Comparison of ENCODE assay signal across 22 cellular contexts in the genomic region with DNA sequence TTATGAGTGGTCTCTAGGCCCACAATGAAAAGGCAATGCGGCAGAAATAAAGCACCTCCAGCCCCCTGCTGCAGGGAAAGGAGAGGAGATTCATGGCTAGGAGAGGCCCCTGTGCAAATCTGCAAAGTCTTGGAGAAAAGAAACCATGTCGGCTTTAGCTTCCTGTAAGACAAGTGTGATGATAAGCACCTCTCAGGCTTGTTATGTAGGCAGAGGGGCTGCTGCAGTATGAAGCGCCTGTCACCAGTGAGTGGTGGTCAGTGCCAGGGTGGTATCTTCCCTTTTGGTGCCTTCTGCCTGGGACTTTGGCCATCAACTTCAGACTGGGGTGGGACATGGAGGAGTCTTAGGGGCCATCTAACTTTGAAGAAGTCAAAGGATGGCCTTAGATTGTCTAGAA. TPM values are rescaled to one million over a fixed set of nuclear protein-coding genes. Genes with fewer than 3 reads are reported as not detected.
DNase-seq lines count a peak whose midpoint lies in the region; ATAC-seq lines count a peak whose summit lies in the region.
"Had no signal": no experiment of that assay in that cellular context is flagged by ENCODE, and none has a peak within 500 bp of the region (broad histone marks: within the 10 kb centered on the region; RNA-seq: fewer than 3 reads in every experiment).

No MANE protein-coding gene starts in this region.

- H3K9me3 ChIP-seq in T-helper 17 cell (ENCODE audit: control insufficient read depth, low read length, poor library complexity, severe bottlenecking) (no peaks in the 10 kb centered on the region), neuronal stem cell (replicated peaks in 1 of 2; ENCODE audit: control insufficient read depth in 2 of 2, insufficient read depth in 1 of 2, low read depth in 1 of 2, low read length in 2 of 2) (no peaks in the 10 kb centered on the region)
- H3K9me3 ChIP-seq: body of pancreas, gastroesophageal sphincter had no signal

- H3K4me3 Mint-ChIP-seq in activated CD4-positive, alpha-beta T cell treated with anti-CD3 and anti-CD28 coated beads, Interleukin-2, amount 10 ng/mL, durations not matched to agents 7 days and 5 days: no peak overlapping the region
- H3K4me3 Mint-ChIP-seq in T-helper 17 cell: peak overlapping the region; percentile 73
- H3K4me3 Mint-ChIP-seq in activated naive CD8-positive, alpha-beta T cell treated with anti-CD3 and anti-CD28 coated beads, Interleukin-2, amount 50 U/mL, for 24 hours: peak overlapping the region; percentile 27
- H3K4me3 Mint-ChIP-seq: type B pancreatic cell had no signal

- peaks cover 4% of the 10 kb centered on the region for H3K9me3 Mint-ChIP-seq in activated CD4-positive, alpha-beta T cell treated with anti-CD3 and anti-CD28 coated beads, Interleukin-2, amount 10 ng/mL, durations not matched to agents 7 days and 5 days
- H3K9me3 Mint-ChIP-seq in activated naive CD8-positive, alpha-beta T cell treated with anti-CD3 and anti-CD28 coated beads, Interleukin-2, amount 50 U/mL, for 24 hours: no peaks in the 10 kb centered on the region

- no peaks in the 10 kb centered on the region for H3K27me3 ChIP-seq in neuronal stem cell (ENCODE audit: control insufficient read depth in 3 of 3, insufficient read depth in 3 of 3, low read depth in 1 of 3, low read length in 3 of 3)
- H3K27me3 ChIP-seq: body of pancreas, gastroesophageal sphincter had no signal

- no peak overlapping the region for H2AK5ac ChIP-seq in neuronal stem cell (ENCODE audit: low read depth, low read length)

- H3K4me1 Mint-ChIP-seq in activated CD4-positive, alpha-beta T cell treated with anti-CD3 and anti-CD28 coated beads, Interleukin-2, amount 10 ng/mL, durations not matched to agents 7 days and 5 days: peaks cover 63% of the 10 kb centered on the region
- H3K4me1 Mint-ChIP-seq in T-helper 17 cell: peaks cover 44% of the 10 kb centered on the region
- H3K4me1 Mint-ChIP-seq in activated naive CD8-positive, alpha-beta T cell treated with anti-CD3 and anti-CD28 coated beads, Interleukin-2, amount 50 U/mL, for 24 hours: peaks cover 83% of the 10 kb centered on the region

- DNase-seq in activated CD4-positive, alpha-beta T cell treated with anti-CD3 and anti-CD28 coated beads, Interleukin-2, amount 10 ng/mL, durations not matched to agents 7 days and 5 days: no peak
- no peak for DNase-seq in activated CD4-positive, alpha-beta T cell treated with anti-CD3 and anti-CD28 coated beads, Interleukin-2, amount 50 U/mL, for 4 hours
- DNase-seq in T-helper 17 cell: no peak
- DNase-seq in activated naive CD8-positive, alpha-beta T cell treated with anti-CD3 and anti-CD28 coated beads, Interleukin-2, amount 50 U/mL, for 24 hours: no peak
- DNase-seq in neuronal stem cell (ENCODE audit: low spot score): no peak
- DNase-seq in G401 (ENCODE audit: low spot score): no peak
- DNase-seq: activated CD8-positive, alpha-beta memory T cell treated with anti-CD3 and anti-CD28 coated beads, Interleukin-2, amount 50 U/mL, for 48 hours; body of pancreas; Calu3; EL; NCI-H1105 treated with DMSO at 0.1 percent for 48 hours; NCI-H2081; OCI-M1; retina; stimulated activated CD4-positive, alpha-beta T cell treated with anti-CD3 and anti-CD28 coated beads, Interleukin-4, amount 100 ng/mL, for 24 hours had no signal

- no peak overlapping the region for H3K4me3 ChIP-seq in neuronal stem cell (ENCODE audit: low read length in 2 of 2)
- H3K4me3 ChIP-seq: body of pancreas, gastroesophageal sphincter had no signal

- no peak overlapping the region for H3K9ac ChIP-seq in neuronal stem cell (ENCODE audit: low read depth, low read length, poor library complexity)

- no peak overlapping the region for H3K14ac ChIP-seq in neuronal stem cell (ENCODE audit: low read length)

- no peak overlapping the region for H3K23ac ChIP-seq in neuronal stem cell (ENCODE audit: low read depth, low read length, poor library complexity)

- no peaks in the 10 kb centered on the region for H3K27me3 Mint-ChIP-seq in activated CD4-positive, alpha-beta T cell treated with anti-CD3 and anti-CD28 coated beads, Interleukin-2, amount 10 ng/mL, durations not matched to agents 7 days and 5 days
- no peaks in the 10 kb centered on the region for H3K27me3 Mint-ChIP-seq in T-helper 17 cell
- H3K27me3 Mint-ChIP-seq in activated naive CD8-positive, alpha-beta T cell treated with anti-CD3 and anti-CD28 coated beads, Interleukin-2, amount 50 U/mL, for 24 hours: no peaks in the 10 kb centered on the region
- H3K27me3 Mint-ChIP-seq: type B pancreatic cell had no signal

- H2BK12ac ChIP-seq in neuronal stem cell (ENCODE audit: low read length): no peak overlapping the region

- peaks cover 18% of the 10 kb centered on the region for H3K36me3 Mint-ChIP-seq in activated CD4-positive, alpha-beta T cell treated with anti-CD3 and anti-CD28 coated beads, Interleukin-2, amount 10 ng/mL, durations not matched to agents 7 days and 5 days (ENCODE audit: low read depth)
- H3K36me3 Mint-ChIP-seq in T-helper 17 cell (ENCODE audit: low read depth): peaks cover 3% of the 10 kb centered on the region
- peaks cover 6% of the 10 kb centered on the region for H3K36me3 Mint-ChIP-seq in activated naive CD8-positive, alpha-beta T cell treated with anti-CD3 and anti-CD28 coated beads, Interleukin-2, amount 50 U/mL, for 24 hours (ENCODE audit: low read depth)
- H3K36me3 Mint-ChIP-seq: type B pancreatic cell had no signal

- peaks cover 9 to 22% of the 10 kb centered on the region in 2 donors for H3K4me1 ChIP-seq in neuronal stem cell (ENCODE audit: control insufficient read depth in 2 of 2, insufficient read depth in 1 of 2, low read depth in 1 of 2, low read length in 2 of 2)
- H3K4me1 ChIP-seq: body of pancreas had no signal

- no peaks in the 10 kb centered on the region for H3K79me1 ChIP-seq in neuronal stem cell (ENCODE audit: low read depth, low read length)

- H3K18ac ChIP-seq in neuronal stem cell (ENCODE audit: low read length): no peak overlapping the region

- no peak overlapping the region for H2BK120ac ChIP-seq in neuronal stem cell (ENCODE audit: low read depth, low read length)

- in situ Hi-C loops in G401 (cut with HindIII; ENCODE audit: low sequenced_read_pairs): no loop called here

- CTCF ChIA-PET in activated CD4-positive, alpha-beta T cell treated with anti-CD3 and anti-CD28 coated beads, Interleukin-2, amount 10 ng/mL, durations not matched to agents 7 days and 5 days (lab: Charles Lee): interaction anchor here (0.6 to 1.9 kb wide), 6 partner anchors 9 to 228 kb away, joined by 3 to 4 read pairs (median 4); no protein-coding TSS in a partner anchor

- POLR2A ChIA-PET in activated CD4-positive, alpha-beta T cell treated with anti-CD3 and anti-CD28 coated beads, Interleukin-2, amount 10 ng/mL, durations not matched to agents 7 days and 5 days (lab: Charles Lee): no interaction called here

- peak; percentile 39 for ATAC-seq in T-helper 17 cell
- ATAC-seq in activated naive CD8-positive, alpha-beta T cell treated with anti-CD3 and anti-CD28 coated beads, Interleukin-2, amount 50 U/mL, for 24 hours: no peak
- no peak for ATAC-seq in HG02840 (IDR thresholded peaks at IDR 0.05; ENCODE audit: low FRiP score, unreplicated experiment)
- ATAC-seq in GM19328 (IDR thresholded peaks at IDR 0.05; ENCODE audit: unreplicated experiment): no peak
- ATAC-seq: activated CD4-positive, CD25-positive, alpha-beta regulatory T cell treated with anti-CD3 and anti-CD28 coated beads, Interleukin-2, amount 50 U/mL, for 24 hours; body of pancreas; gastroesophageal sphincter; HepG2 had no signal

- no peak overlapping the region for H3K4ac ChIP-seq in neuronal stem cell (ENCODE audit: low read length)

- no peak overlapping the region for H3K4me2 ChIP-seq in neuronal stem cell (ENCODE audit: insufficient read depth, low read length, poor library complexity, severe bottlenecking)

- H2BK5ac ChIP-seq in neuronal stem cell (ENCODE audit: low read length): no peak overlapping the region

- no peak overlapping the region for H4K8ac ChIP-seq in neuronal stem cell (ENCODE audit: low read depth, low read length)

- no peak overlapping the region for H3K27ac ChIP-seq in neuronal stem cell (replicated peaks; ENCODE audit: low read length)
- H3K27ac ChIP-seq: body of pancreas, gastroesophageal sphincter, HL-60 had no signal

- H2AFZ ChIP-seq in neuronal stem cell (ENCODE audit: low read length): peak overlapping the region; percentile 69

- WGBS in neuronal stem cell (ENCODE audit: extremely low coverage in 2 of 2, insufficient read length in 2 of 2, insufficient replicate concordance in 1 of 2), 2 donors: no CpG with 5 or more reads among the region's 3 CpGs

- no peaks in the 10 kb centered on the region for H3K36me3 ChIP-seq in neuronal stem cell (replicated peaks in 1 of 2; ENCODE audit: control insufficient read depth in 2 of 2, insufficient read depth in 2 of 2, low read length in 2 of 2)
- H3K36me3 ChIP-seq: gastroesophageal sphincter had no signal

- peak overlapping the region; percentile 16 for H3K27ac Mint-ChIP-seq in activated CD4-positive, alpha-beta T cell treated with anti-CD3 and anti-CD28 coated beads, Interleukin-2, amount 10 ng/mL, durations not matched to agents 7 days and 5 days
- H3K27ac Mint-ChIP-seq in T-helper 17 cell: peak overlapping the region; percentile 92
- peak overlapping the region; percentile 73 for H3K27ac Mint-ChIP-seq in activated naive CD8-positive, alpha-beta T cell treated with anti-CD3 and anti-CD28 coated beads, Interleukin-2, amount 50 U/mL, for 24 hours
- H3K27ac Mint-ChIP-seq: type B pancreatic cell had no signal

- no peak overlapping the region for H4K91ac ChIP-seq in neuronal stem cell (ENCODE audit: low read depth, low read length, poor library complexity)

- H2BK15ac ChIP-seq in neuronal stem cell (ENCODE audit: low read length): no peak overlapping the region

RNA-seq across cellular contexts. Expression of a gene that starts 59.2 kb away (rescaled TPM):
- 100 to 1,000 TPM; 102 to 109 TPM for total RNA-seq in activated CD4-positive, alpha-beta T cell treated with anti-CD3 and anti-CD28 coated beads, Interleukin-2, amount 10 ng/mL, durations not matched to agents 7 days and 5 days
- 10 to 100 TPM; 70.2 to 71.0 TPM for total RNA-seq in T-helper 17 cell
- polyA plus RNA-seq in neuronal stem cell (2013, experiment 1 of 2): 2.2 TPM
- polyA plus RNA-seq in neuronal stem cell (2013, experiment 2 of 2): 2.1 TPM
- total RNA-seq in G401 (2014; rRNA removed; shearing (Covaris generic)): 12.7 and 13.8 TPM in 2 replicates

Comparison
In these comparisons a context has a peak if more than half of its experiments do, and no peak if none do; other contexts are left out.
1. H3K27ac Mint-ChIP-seq: peak in every context shown above with its lines; median percentile 92 in T-helper 17 cell; 73 in activated naive CD8-positive, alpha-beta T cell treated with anti-CD3 and anti-CD28 coated beads, Interleukin-2, amount 50 U/mL, for 24 hours; 16 in activated CD4-positive, alpha-beta T cell treated with anti-CD3 and anti-CD28 coated beads, Interleukin-2, amount 10 ng/mL, durations not matched to agents 7 days and 5 days.